In genomic region chr10:76015245-76015644, GRCh38 we compare ENCODE assay signal across 17 cellular contexts.
A peak's percentile ranks its signal among the peaks of the same experiment; 100 is the strongest.
DNase-seq lines count a peak whose midpoint lies in the region; ATAC-seq and TF ChIP-seq lines count a peak whose summit lies in the region.
"Had no signal": no experiment of that assay in that cellular context is flagged by ENCODE, and none has a peak within 500 bp of the region (broad histone marks: within the 10 kb centered on the region; RNA-seq: fewer than 3 reads in every experiment).

No MANE protein-coding gene starts in this region.

- H3K4me3 ChIP-seq in MG63 (no peak overlapping the region), fibroblast of the aortic adventitia (ENCODE audit: low read depth, low read length) (no peak overlapping the region), aorta (ENCODE audit: low read length in 2 of 2) (no peak overlapping the region)
- H3K4me3 ChIP-seq: A549, GM23338 had no signal

- DNase-seq in MG63, result peak; percentile 71
- DNase-seq in fibroblast of the aortic adventitia (ENCODE audit: low read depth), result peak; percentile 84
- DNase-seq in sciatic nerve (ENCODE audit: low spot score), result no peak
- DNase-seq in aorta, result no peak
- no peak for DNase-seq in stimulated activated CD4-positive, alpha-beta T cell treated with anti-CD3 and anti-CD28 coated beads, Interleukin-4, amount 100 ng/mL, for 4 hours
- DNase-seq in activated CD4-positive, alpha-beta T cell treated with anti-CD3 and anti-CD28 coated beads, Interleukin-2, amount 10 ng/mL, durations not matched to agents 24 days and 14 days, result no peak
- DNase-seq: AML-193; Caco-2; CD4-positive, alpha-beta T cell; HCEC 1CT; IMR-90 had no signal

- no peak overlapping the region for H3K27ac ChIP-seq in aorta (ENCODE audit: low read depth in 1 of 2, low read length in 2 of 2)
- H3K27ac ChIP-seq: 22Rv1, A549, C4-2B, HL-60 had no signal

- H3K27me3 ChIP-seq in MG63 (no peaks in the 10 kb centered on the region), aorta (ENCODE audit: control insufficient read depth in 1 of 2, insufficient read depth in 2 of 2, low read length in 1 of 2) (no peaks in the 10 kb centered on the region)

- no peaks in the 10 kb centered on the region for H3K36me3 Mint-ChIP-seq in activated CD4-positive, alpha-beta T cell treated with anti-CD3 and anti-CD28 coated beads, Interleukin-2, amount 10 ng/mL, durations not matched to agents 24 days and 14 days (ENCODE audit: low read depth)

- no peak for TF ChIP-seq CTCF in fibroblast of the aortic adventitia (IDR thresholded peaks at IDR 0.05; ENCODE audit: insufficient read depth, low read length)

- no peaks in the 10 kb centered on the region for H3K27me3 Mint-ChIP-seq in activated CD4-positive, alpha-beta T cell treated with anti-CD3 and anti-CD28 coated beads, Interleukin-2, amount 10 ng/mL, durations not matched to agents 24 days and 14 days
- H3K27me3 Mint-ChIP-seq: CD4-positive, alpha-beta T cell had no signal

- H3K4me1 ChIP-seq in aorta (ENCODE audit: control insufficient read depth in 1 of 2, insufficient read depth in 2 of 2, low read length in 2 of 2), result no peaks in the 10 kb centered on the region
- H3K4me1 ChIP-seq: A549, Caco-2 had no signal

- H3K9me3 Mint-ChIP-seq in activated CD4-positive, alpha-beta T cell treated with anti-CD3 and anti-CD28 coated beads, Interleukin-2, amount 10 ng/mL, durations not matched to agents 24 days and 14 days, result no peaks in the 10 kb centered on the region
- H3K9me3 Mint-ChIP-seq: CD4-positive, alpha-beta T cell; GM23338 had no signal

- H3K4me1 Mint-ChIP-seq in activated CD4-positive, alpha-beta T cell treated with anti-CD3 and anti-CD28 coated beads, Interleukin-2, amount 10 ng/mL, durations not matched to agents 24 days and 14 days, result no peaks in the 10 kb centered on the region

- WGBS in aorta, 2 donors, result 44 to 52% methylated on average over 5 of the region's 5 CpGs

- H3K27ac Mint-ChIP-seq in activated CD4-positive, alpha-beta T cell treated with anti-CD3 and anti-CD28 coated beads, Interleukin-2, amount 10 ng/mL, durations not matched to agents 24 days and 14 days, result no peak overlapping the region
- H3K27ac Mint-ChIP-seq: CD4-positive, alpha-beta T cell; GM23338 had no signal

- H3K4me3 Mint-ChIP-seq in activated CD4-positive, alpha-beta T cell treated with anti-CD3 and anti-CD28 coated beads, Interleukin-2, amount 10 ng/mL, durations not matched to agents 24 days and 14 days, result no peak overlapping the region
- H3K4me3 Mint-ChIP-seq: CD4-positive, alpha-beta T cell; GM23338 had no signal

- intact Hi-C loops in sciatic nerve (cut with DNase I), result no loop called here
- intact Hi-C loops in aorta (cut with DNase I), result no loop called here
- intact Hi-C loops in activated CD4-positive, alpha-beta T cell treated with anti-CD3 and anti-CD28 coated beads, Interleukin-2, amount 10 ng/mL, durations not matched to agents 24 days and 14 days (cut with micrococcal nuclease), result no loop called here

- H3K36me3 ChIP-seq in MG63 (no peaks in the 10 kb centered on the region), aorta (ENCODE audit: control insufficient read depth in 1 of 2, insufficient read depth in 2 of 2, low read length in 1 of 2) (no peaks in the 10 kb centered on the region)

- H3K9me3 ChIP-seq in MG63 (no peaks in the 10 kb centered on the region), aorta (ENCODE audit: control insufficient read depth, low read length) (no peaks in the 10 kb centered on the region)
- H3K9me3 ChIP-seq: A549, Caco-2 had no signal

- ATAC-seq in sciatic nerve (peak; percentile 76), aorta (ENCODE audit: low FRiP score) (peak; percentile 64), GM19397 (IDR thresholded peaks at IDR 0.05; ENCODE audit: unreplicated experiment) (no peak)
- ATAC-seq: A549, GM23338 had no signal

Comparison
In these comparisons a context has a peak if more than half of its experiments do, and no peak if none do; other contexts are left out.
1. DNase-seq: peak in MG63 (single experiment) and fibroblast of the aortic adventitia (single experiment); none in sciatic nerve (single experiment), aorta (0 of 2), stimulated activated CD4-positive, alpha-beta T cell treated with anti-CD3 and anti-CD28 coated beads, Interleukin-4, amount 100 ng/mL, for 4 hours (0 of 2) and activated CD4-positive, alpha-beta T cell treated with anti-CD3 and anti-CD28 coated beads, Interleukin-2, amount 10 ng/mL, durations not matched to agents 24 days and 14 days (single experiment).